ENCODE assay signal across 8 cellular contexts in genomic region chr15:64503197-64503596, GRCh38. TPM values are rescaled to one million over a fixed set of nuclear protein-coding genes. Genes with fewer than 3 reads are reported as not detected.
DNase-seq lines count a peak whose midpoint lies in the region; ATAC-seq and TF ChIP-seq lines count a peak whose summit lies in the region.
"Had no signal": no experiment of that assay in that cellular context is flagged by ENCODE, and none has a peak within 500 bp of the region (broad histone marks: within the 10 kb centered on the region; RNA-seq: fewer than 3 reads in every experiment).

No MANE protein-coding gene starts in this region.

- H3K79me2 ChIP-seq in OCI-LY7 (ENCODE audit: insufficient read depth, low read depth, low read length), result peaks cover 19% of the 10 kb centered on the region; the same call in 1 of the 2 replicates

- H2AFZ ChIP-seq in OCI-LY7 (ENCODE audit: low read length), result no peak overlapping the region

- POLR2A ChIA-PET in HEK293 (lab: Yijun Ruan, JAX) (no interaction called here), OCI-LY7 (lab: Charles Lee) (interaction anchor here (0.5 to 1.8 kb wide), 8 partner anchors 8 to 255 kb away, joined by 3 to 8 read pairs (median 4); no protein-coding TSS in a partner anchor)

- TF ChIP-seq CTCF in HEK293 (tag by site-specific recombination; IDR thresholded peaks at IDR 0.05) (no peak), OCI-LY7 (conservative IDR thresholded peaks at IDR 0.05; ENCODE audit: low read length) (no peak)

- peaks cover 9% of the 10 kb centered on the region; the same call in 1 of the 2 replicates for H4K20me1 ChIP-seq in OCI-LY7 (ENCODE audit: insufficient read depth, low read length)

- no TSS peak for BruUV-seq in OCI-LY7 (replicated peaks; lab: Mats Ljungman, UMichigan)

- H3K4me3 ChIP-seq in HEK293 (ENCODE audit: low read depth, low read length), result no peak overlapping the region
- H3K4me3 ChIP-seq in OCI-LY7 (ENCODE audit: low read depth, low read length, poor library complexity, severe bottlenecking), result no peak overlapping the region

- CTCF ChIA-PET in HEK293 (lab: Yijun Ruan, JAX), result interaction anchor here (0.6 kb wide), 1 partner anchor 26 kb away, joined by 5 read pairs; no protein-coding TSS in a partner anchor
- CTCF ChIA-PET in OCI-LY7 (lab: Charles Lee; ENCODE audit: unreplicated experiment), result interaction anchor here (0.6 kb wide), 1 partner anchor 22 kb away, joined by 3 read pairs; no protein-coding TSS in a partner anchor

- peaks cover 0 to 29% of the 10 kb centered on the region in 2 experiments; a peak in 2 of 3 replicates for H3K36me3 ChIP-seq in HEK293 (ENCODE audit: control insufficient read depth in 2 of 2, insufficient read depth in 1 of 2, low read length in 2 of 2)
- H3K36me3 ChIP-seq in OCI-LY7 (ENCODE audit: insufficient read depth, low read length), result peaks cover 53% of the 10 kb centered on the region; the same call in 1 of the 2 replicates

- H3K4me2 ChIP-seq in OCI-LY7 (ENCODE audit: low read length), result peak overlapping the region; percentile 52

- H3K4me1 ChIP-seq in HEK293 (ENCODE audit: control insufficient read depth, insufficient read depth, low read length) (peaks cover 8% of the 10 kb centered on the region), OCI-LY7 (ENCODE audit: insufficient read depth, low read length, poor library complexity, severe bottlenecking) (peaks cover 39% of the 10 kb centered on the region)

- ATAC-seq in sciatic nerve (peak; percentile 41), GM19452 (IDR thresholded peaks at IDR 0.05; ENCODE audit: unreplicated experiment) (no peak)

- H3K9me2 ChIP-seq in OCI-LY7 (ENCODE audit: insufficient read depth, low read length), result no peaks in the 10 kb centered on the region

- no peak overlapping the region for H3K27ac ChIP-seq in HEK293 (ENCODE audit: extremely low read depth, low read depth, low read length)
- H3K27ac ChIP-seq in OCI-LY7 (ENCODE audit: low read depth, low read length, poor library complexity, severe bottlenecking), result peak overlapping the region; percentile 28

- DNase-seq in OCI-LY7 (ENCODE audit: low spot score) (peak; percentile 5), fibroblast of peridontal ligament (ENCODE audit: extremely low read depth) (peak; percentile 39), sciatic nerve (ENCODE audit: low spot score) (no peak), epidermal melanocyte (ENCODE audit: insufficient read length, low spot score) (no peak)
- DNase-seq in stimulated activated CD4-positive, alpha-beta T cell treated with anti-CD3 and anti-CD28 coated beads, Interleukin-12 subunit alpha, Interleukin-12 subunit beta, amount 100 ng/mL, for 4 hours, result no peak
- DNase-seq: stimulated activated CD8-positive, alpha-beta memory T cell treated with anti-CD3 and anti-CD28 coated beads, Interleukin-4, amount 100 ng/mL, for 48 hours had no signal

- H3K9me3 ChIP-seq in HEK293 (ENCODE audit: control insufficient read depth, insufficient read depth, low read depth, low read length) (no peaks in the 10 kb centered on the region), OCI-LY7 (ENCODE audit: low read length) (no peaks in the 10 kb centered on the region)

- intact Hi-C loops in OCI-LY7 (cut with micrococcal nuclease; ENCODE audit: unreplicated experiment) (no loop called here), sciatic nerve (cut with DNase I) (no loop called here)

TF ChIP-seq in HEK293, 187 proteins besides CTCF, POLR2A, EP300 and RAD21:
- TF ChIP-seq ZEB2 (tag by site-specific recombination; IDR thresholded peaks at IDR 0.05), result no peak
- TF ChIP-seq WT1 (tag by site-specific recombination; IDR thresholded peaks at IDR 0.05), result peak; percentile 52; the same call in 1 of the 2 replicates
- no peak for TF ChIP-seq ZNF654 (tag by site-specific recombination; IDR thresholded peaks at IDR 0.05; ENCODE audit: low read depth)

RNA-seq across cellular contexts. Expression of gene ZNF609, which starts 42.8 kb away (rescaled TPM):
- total RNA-seq in OCI-LY7 (2014; rRNA removed; shearing (Covaris generic)), result 17.2 and 18.5 TPM in 2 replicates
- total RNA-seq in OCI-LY7 (2022), result 35.1 and 35.4 TPM in 2 replicates
- 48.2 TPM for total RNA-seq in sciatic nerve

Comparison
In these comparisons a context has a peak if more than half of its experiments do, and no peak if none do; other contexts are left out.
1. DNase-seq: peak in OCI-LY7 (single experiment) and fibroblast of peridontal ligament (single experiment); none in sciatic nerve (single experiment), epidermal melanocyte (single experiment) and stimulated activated CD4-positive, alpha-beta T cell treated with anti-CD3 and anti-CD28 coated beads, Interleukin-12 subunit alpha, Interleukin-12 subunit beta, amount 100 ng/mL, for 4 hours (single experiment).